11 cellular contexts compared by ENCODE assay signal in the genomic region with DNA sequence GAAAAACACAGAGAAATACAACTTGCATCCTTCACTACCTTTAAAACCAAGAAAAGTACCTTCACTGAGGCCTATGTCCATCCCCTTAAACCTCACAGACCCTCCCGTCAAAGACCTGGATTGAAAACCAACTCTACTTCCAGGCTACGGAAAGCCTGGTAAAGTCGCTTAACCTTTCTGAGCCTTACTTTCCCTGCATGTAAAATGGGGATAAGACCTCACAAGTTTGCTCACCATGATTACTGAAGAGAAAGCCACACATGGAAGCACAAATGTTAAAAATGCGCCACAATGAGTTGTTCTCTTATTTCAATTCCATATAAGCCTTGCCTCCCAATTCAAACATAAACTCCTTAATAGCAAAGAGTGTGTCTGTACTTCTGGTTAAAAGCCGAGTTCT. TPM values are rescaled to one million over a fixed set of nuclear protein-coding genes. Genes with fewer than 3 reads are reported as not detected.
A peak's percentile ranks its signal among the peaks of the same experiment; 100 is the strongest.
DNase-seq lines count a peak whose midpoint lies in the region; ATAC-seq, FAIRE-seq and TF ChIP-seq lines count a peak whose summit lies in the region.
"Had no signal": no experiment of that assay in that cellular context is flagged by ENCODE, and none has a peak within 500 bp of the region (broad histone marks: within the 10 kb centered on the region; RNA-seq: fewer than 3 reads in every experiment).

No MANE protein-coding gene starts in this region.

- peaks cover 50% of the 10 kb centered on the region for H3K36me3 Mint-ChIP-seq in activated T-helper 2 cell treated with anti-CD3 and anti-CD28 coated beads, Interferon-gamma antibody, Interleukin-2, Interleukin-4, amounts not matched to agents 10 μg/mL and 5 μg/mL and 100 μg/mL, durations not matched to agents 14 hours and 24 hours and 36 hours (ENCODE audit: low read depth)

- H4K20me1 ChIP-seq in BLaER1 (peaks cover 87% of the 10 kb centered on the region), KMS-11 (ENCODE audit: insufficient read depth) (no peaks in the 10 kb centered on the region)

- H3K27ac ChIP-seq in BLaER1 (0 out of 2 replicates have a peak overlapping the region, but pooled peaks have one; percentile 25), KMS-11 (peak overlapping the region; percentile 22; the same call in 1 of the 2 replicates), pancreas (peak overlapping the region; percentile 3 to 47 (median 30))

- H3K4me3 ChIP-seq in BLaER1, result no peak overlapping the region
- no peak overlapping the region for H3K4me3 ChIP-seq in KMS-11 (IDR thresholded peaks at IDR 0.05; ENCODE audit: insufficient read depth, low read depth, low read length)
- H3K4me3 ChIP-seq in choroid plexus epithelial cell (ENCODE audit: low read depth, low read length), result no peak overlapping the region
- H3K4me3 ChIP-seq in pancreas, result no peak overlapping the region

- peaks cover 42% of the 10 kb centered on the region for H3K4me1 Mint-ChIP-seq in activated T-helper 2 cell treated with anti-CD3 and anti-CD28 coated beads, Interferon-gamma antibody, Interleukin-2, Interleukin-4, amounts not matched to agents 10 μg/mL and 5 μg/mL and 100 μg/mL, durations not matched to agents 14 hours and 24 hours and 36 hours (ENCODE audit: low read depth)
- H3K4me1 Mint-ChIP-seq: stimulated activated naive B cell treated with anti-CD40 and anti-IgM and Interleukin-4, amounts not matched to agents 10 μg/mL and 1 μg/mL and 100 μg/mL, for 72 hours had no signal

- H3K36me3 ChIP-seq in BLaER1 (peaks cover 53% of the 10 kb centered on the region), KMS-11 (ENCODE audit: insufficient read depth) (no peaks in the 10 kb centered on the region), pancreas (no peaks in the 10 kb centered on the region)

- peak; percentile 5 for DNase-seq in choroid plexus epithelial cell (ENCODE audit: low read depth)
- no peak for DNase-seq in pancreas
- DNase-seq in amygdala (lab: John Stamatoyannopoulos, UW), result no peak
- no peak for DNase-seq in activated T-helper 2 cell treated with anti-CD3 and anti-CD28 coated beads, Interferon-gamma antibody, Interleukin-2, Interleukin-4, amounts not matched to agents 10 μg/mL and 5 μg/mL and 100 μg/mL, durations not matched to agents 14 hours and 24 hours and 36 hours (ENCODE audit: low spot score)
- DNase-seq: activated CD8-positive, alpha-beta memory T cell treated with anti-CD3 and anti-CD28 coated beads, Interleukin-2, amount 50 U/mL, for 4 hours; NCI-H526 treated with DMSO at 0.1 percent for 48 hours; stimulated activated naive B cell treated with anti-CD40 and anti-IgM and Interleukin-4, amounts not matched to agents 10 μg/mL and 1 μg/mL and 100 μg/mL, for 72 hours had no signal

- peaks cover 14% of the 10 kb centered on the region; the same call in 1 of the 2 replicates for H3K79me2 ChIP-seq in KMS-11 (ENCODE audit: insufficient read depth, low read depth)

- no peak overlapping the region for H3K4me3 Mint-ChIP-seq in activated T-helper 2 cell treated with anti-CD3 and anti-CD28 coated beads, Interferon-gamma antibody, Interleukin-2, Interleukin-4, amounts not matched to agents 10 μg/mL and 5 μg/mL and 100 μg/mL, durations not matched to agents 14 hours and 24 hours and 36 hours (ENCODE audit: low read depth)
- H3K4me3 Mint-ChIP-seq: stimulated activated naive B cell treated with anti-CD40 and anti-IgM and Interleukin-4, amounts not matched to agents 10 μg/mL and 1 μg/mL and 100 μg/mL, for 72 hours had no signal

- H3K27me3 Mint-ChIP-seq in activated T-helper 2 cell treated with anti-CD3 and anti-CD28 coated beads, Interferon-gamma antibody, Interleukin-2, Interleukin-4, amounts not matched to agents 10 μg/mL and 5 μg/mL and 100 μg/mL, durations not matched to agents 14 hours and 24 hours and 36 hours (ENCODE audit: low read depth), result no peaks in the 10 kb centered on the region
- H3K27me3 Mint-ChIP-seq: stimulated activated naive B cell treated with anti-CD40 and anti-IgM and Interleukin-4, amounts not matched to agents 10 μg/mL and 1 μg/mL and 100 μg/mL, for 72 hours had no signal

- TF ChIP-seq CTCF in KMS-11 (conservative IDR thresholded peaks at IDR 0.05; ENCODE audit: low read depth, low read length) (no peak), choroid plexus epithelial cell (conservative IDR thresholded peaks at IDR 0.05; ENCODE audit: low read depth, low read length) (no peak), pancreas (IDR thresholded peaks at IDR 0.05) (no peak)

- H3K9me3 ChIP-seq in BLaER1 (peaks cover 22% of the 10 kb centered on the region), pancreas (no peaks in the 10 kb centered on the region)

- intact Hi-C loops in pancreas (cut with DNase I), result no loop called here
- intact Hi-C loops in activated T-helper 2 cell treated with anti-CD3 and anti-CD28 coated beads, Interferon-gamma antibody, Interleukin-2, Interleukin-4, amounts not matched to agents 10 μg/mL and 5 μg/mL and 100 μg/mL, durations not matched to agents 14 hours and 24 hours and 36 hours (cut with micrococcal nuclease), result loop anchor here (10.0 kb wide), 1 partner anchor 644 kb away; a partner anchor contains a TSS

- H3K4me2 ChIP-seq in BLaER1, result peak overlapping the region; percentile 53
- peak overlapping the region; percentile 23; the same call in 1 of the 2 replicates for H3K4me2 ChIP-seq in KMS-11

- no peak for ATAC-seq in pancreas
- ATAC-seq in HG02642 (IDR thresholded peaks at IDR 0.05; ENCODE audit: poor library complexity, unreplicated experiment), result no peak
- ATAC-seq in HG03097 (IDR thresholded peaks at IDR 0.05; ENCODE audit: low FRiP score, unreplicated experiment), result no peak
- ATAC-seq: stimulated activated naive B cell treated with anti-CD40 and anti-IgM and Interleukin-4, amounts not matched to agents 10 μg/mL and 1 μg/mL and 100 μg/mL, for 72 hours had no signal

- peaks cover 52% of the 10 kb centered on the region for H3K4me1 ChIP-seq in BLaER1
- H3K4me1 ChIP-seq in KMS-11 (ENCODE audit: low read depth, poor library complexity, severe bottlenecking), result peaks cover 14% of the 10 kb centered on the region
- H3K4me1 ChIP-seq in pancreas, result peaks cover 12 to 67% (median 13%) of the 10 kb centered on the region in 3 donors

- H3K9ac ChIP-seq in BLaER1, result no peak overlapping the region
- H3K9ac ChIP-seq in KMS-11, result no peak overlapping the region

- 79 to 81% methylated on average over 5 of the region's 5 CpGs for WGBS in pancreas, 2 donors

- no peak for FAIRE-seq in pancreas (lab: Jason Lieb, UNC)

- H2AFZ ChIP-seq in KMS-11 (ENCODE audit: low read depth), result no peak overlapping the region

- H3K9me3 Mint-ChIP-seq in activated T-helper 2 cell treated with anti-CD3 and anti-CD28 coated beads, Interferon-gamma antibody, Interleukin-2, Interleukin-4, amounts not matched to agents 10 μg/mL and 5 μg/mL and 100 μg/mL, durations not matched to agents 14 hours and 24 hours and 36 hours, result peaks cover 8% of the 10 kb centered on the region

- H3K27ac Mint-ChIP-seq in activated T-helper 2 cell treated with anti-CD3 and anti-CD28 coated beads, Interferon-gamma antibody, Interleukin-2, Interleukin-4, amounts not matched to agents 10 μg/mL and 5 μg/mL and 100 μg/mL, durations not matched to agents 14 hours and 24 hours and 36 hours, result no peak overlapping the region
- H3K27ac Mint-ChIP-seq: stimulated activated naive B cell treated with anti-CD40 and anti-IgM and Interleukin-4, amounts not matched to agents 10 μg/mL and 1 μg/mL and 100 μg/mL, for 72 hours had no signal

- no peaks in the 10 kb centered on the region for H3K27me3 ChIP-seq in BLaER1
- H3K27me3 ChIP-seq in KMS-11 (ENCODE audit: insufficient read depth, low read depth), result no peaks in the 10 kb centered on the region
- H3K27me3 ChIP-seq in pancreas, result no peaks in the 10 kb centered on the region

RNA-seq across cellular contexts. Expression of a gene that starts 8.4 kb away (rescaled TPM):
- 100 to 1,000 TPM in 2 of 6 donors, 10 to 100 TPM in 4; 41.4 to 133 (median 50.9) TPM for total RNA-seq in pancreas
- polyA plus RNA-seq in pancreas, result 10 to 100 TPM; 24.4 to 47.3 TPM
- total RNA-seq in activated T-helper 2 cell treated with anti-CD3 and anti-CD28 coated beads, Interferon-gamma antibody, Interleukin-2, Interleukin-4, amounts not matched to agents 10 μg/mL and 5 μg/mL and 100 μg/mL, durations not matched to agents 14 hours and 24 hours and 36 hours, result 133 and 134 TPM in 2 replicates
